Comparison of ENCODE assay signal across 8 cellular contexts in genomic region chr19:17441241-17442135, GRCh38. TPM values are rescaled to one million over a fixed set of nuclear protein-coding genes. Genes with fewer than 3 reads are reported as not detected.
DNase-seq lines count a peak whose midpoint lies in the region; ATAC-seq and TF ChIP-seq lines count a peak whose summit lies in the region.

No MANE protein-coding gene starts in this region.

- 60% methylated on average over 7 of the region's 8 CpGs for WGBS in mesenchymal stem cell

- no peak overlapping the region for H3K4ac ChIP-seq in mesenchymal stem cell (ENCODE audit: low read depth in 1 of 2, low read length in 2 of 2)

- no peak overlapping the region for H3K14ac ChIP-seq in mesenchymal stem cell (ENCODE audit: low read length in 2 of 2)

- H3K9me3 ChIP-seq in mesenchymal stem cell (ENCODE audit: control insufficient read depth, low read length), result no peaks in the 10 kb centered on the region

- no peak overlapping the region for H2BK120ac ChIP-seq in mesenchymal stem cell (ENCODE audit: low read depth, low read length)

- no peak overlapping the region for H4K8ac ChIP-seq in mesenchymal stem cell (ENCODE audit: low read length)

- H3K36me3 ChIP-seq in mesenchymal stem cell (ENCODE audit: control insufficient read depth in 1 of 2, insufficient read depth in 2 of 2, low read depth in 1 of 2, low read length in 2 of 2), result no peaks in the 10 kb centered on the region

- H3K9ac ChIP-seq in mesenchymal stem cell (ENCODE audit: low read length), result no peak overlapping the region

- H3K18ac ChIP-seq in mesenchymal stem cell (ENCODE audit: low read depth in 1 of 2, low read length in 2 of 2), result no peak overlapping the region

- no peak overlapping the region for H2AK5ac ChIP-seq in mesenchymal stem cell (ENCODE audit: low read length, severe bottlenecking)

- peaks cover 8 to 15% of the 10 kb centered on the region in 2 experiments for H3K27me3 ChIP-seq in mesenchymal stem cell (ENCODE audit: control insufficient read depth in 1 of 2, insufficient read depth in 1 of 2, low read length in 2 of 2)

- H2BK5ac ChIP-seq in mesenchymal stem cell (ENCODE audit: low read depth, low read length, poor library complexity, severe bottlenecking), result no peak overlapping the region

- H3K4me3 ChIP-seq in mesenchymal stem cell (ENCODE audit: insufficient read depth in 1 of 2, low read depth in 1 of 2, low read length in 2 of 2), result no peak overlapping the region

- H3K4me1 Mint-ChIP-seq in brain, result peaks cover 4% of the 10 kb centered on the region

- peaks cover 0 to 2% (median 0%) of the 10 kb centered on the region in 5 experiments for H3K9me3 Mint-ChIP-seq in brain

- H2BK12ac ChIP-seq in mesenchymal stem cell (ENCODE audit: low read length in 2 of 2), result no peak overlapping the region

- DNase-seq in SIG-M5 treated with dmso at 0.1 percent for 504 hours (lab: John Stamatoyannopoulos, UW; ENCODE audit: unreplicated experiment) (peak; percentile 21), SIG-M5 (lab: John Stamatoyannopoulos, UW) (no peak), NCI-H2196 treated with DMSO at 0.1 percent for 48 hours (lab: John Stamatoyannopoulos, UW; ENCODE audit: unreplicated experiment) (peak; percentile 13), mesenchymal stem cell (peak; percentile 39), NCI-H128 (lab: John Stamatoyannopoulos, UW; ENCODE audit: unreplicated experiment) (no peak), NCI-H345 treated with DMSO at 0.1 percent for 48 hours (lab: John Stamatoyannopoulos, UW; ENCODE audit: unreplicated experiment) (no peak)

- H3K36me3 Mint-ChIP-seq in brain, result peaks cover 16% of the 10 kb centered on the region

- H3K27me3 Mint-ChIP-seq in brain, result no peaks in the 10 kb centered on the region

- H3K4me1 ChIP-seq in mesenchymal stem cell (ENCODE audit: control insufficient read depth, insufficient read depth, low read depth, low read length), result no peaks in the 10 kb centered on the region

- H4K91ac ChIP-seq in mesenchymal stem cell (ENCODE audit: low read length), result no peak overlapping the region

- no peak overlapping the region for H3K4me2 ChIP-seq in mesenchymal stem cell (ENCODE audit: low read length, poor library complexity, severe bottlenecking)

- H3K27ac ChIP-seq in mesenchymal stem cell (ENCODE audit: low read length, poor library complexity, severe bottlenecking), result no peak overlapping the region

- no peak for ATAC-seq in GM19452 (IDR thresholded peaks at IDR 0.05; ENCODE audit: unreplicated experiment)

- no peak overlapping the region for H2AFZ ChIP-seq in mesenchymal stem cell (ENCODE audit: low read depth, low read length)

- H2BK15ac ChIP-seq in mesenchymal stem cell (ENCODE audit: low read depth, poor library complexity, severe bottlenecking), result no peak overlapping the region

- no peak overlapping the region for H3K4me3 Mint-ChIP-seq in brain

- no peaks in the 10 kb centered on the region for H3K79me1 ChIP-seq in mesenchymal stem cell (replicated peaks; ENCODE audit: low read length, poor library complexity, severe bottlenecking)

- H3K27ac Mint-ChIP-seq in brain, result peak overlapping the region; percentile 33 to 62 (median 41)

- peak; percentile 54 to 68 for TF ChIP-seq CTCF in brain (conservative IDR thresholded peaks at IDR 0.05)

- no peak overlapping the region for H3K23ac ChIP-seq in mesenchymal stem cell (ENCODE audit: low read length in 2 of 2)

RNA-seq across cellular contexts. Expression of gene TMEM221, which starts 7.0 kb away (rescaled TPM):
- polyA plus RNA-seq in brain (ENCODE audit: insufficient read depth, low read depth, low replicate concordance), result 1.3 TPM
- polyA plus RNA-seq in mesenchymal stem cell (2013, experiment 1 of 2), result 0.26 TPM
- polyA plus RNA-seq in mesenchymal stem cell (2013, experiment 2 of 2), result 0.25 TPM

RNA-seq across cellular contexts. Expression of gene NXNL1, which starts 19.2 kb away (rescaled TPM):
- not detected for polyA plus RNA-seq in brain (ENCODE audit: insufficient read depth, low read depth, low replicate concordance)
- polyA plus RNA-seq in mesenchymal stem cell (2013, experiment 1 of 2), result not detected
- polyA plus RNA-seq in mesenchymal stem cell (2013, experiment 2 of 2), result not detected

RNA-seq across cellular contexts. Expression of gene MVB12A, which starts 21.6 kb away (rescaled TPM):
- polyA plus RNA-seq in brain (ENCODE audit: insufficient read depth, low read depth, low replicate concordance), result 64.9 TPM
- 69.3 TPM for polyA plus RNA-seq in mesenchymal stem cell (2013, experiment 1 of 2)
- 64.2 TPM for polyA plus RNA-seq in mesenchymal stem cell (2013, experiment 2 of 2)

RNA-seq across cellular contexts. Expression of gene SLC27A1, which starts 28.8 kb away (rescaled TPM):
- polyA plus RNA-seq in brain (ENCODE audit: insufficient read depth, low read depth, low replicate concordance), result 20.4 TPM
- polyA plus RNA-seq in mesenchymal stem cell (2013, experiment 1 of 2), result 8.3 TPM
- 7.9 TPM for polyA plus RNA-seq in mesenchymal stem cell (2013, experiment 2 of 2)

RNA-seq across cellular contexts. Expression of gene BST2, which starts 36.1 kb away (rescaled TPM):
- polyA plus RNA-seq in brain (ENCODE audit: insufficient read depth, low read depth, low replicate concordance), result 39.4 TPM
- polyA plus RNA-seq in mesenchymal stem cell (2013, experiment 1 of 2), result 56.3 TPM
- polyA plus RNA-seq in mesenchymal stem cell (2013, experiment 2 of 2), result 55.0 TPM

Comparison
In these comparisons a context has a peak if more than half of its experiments do, and no peak if none do; other contexts are left out.
1. DNase-seq: peak in SIG-M5 treated with dmso at 0.1 percent for 504 hours (single experiment), NCI-H2196 treated with DMSO at 0.1 percent for 48 hours (single experiment) and mesenchymal stem cell (single experiment); none in SIG-M5 (single experiment), NCI-H128 (single experiment) and NCI-H345 treated with DMSO at 0.1 percent for 48 hours (single experiment).